8 cellular contexts compared by ENCODE assay signal in genomic region chr19:3036119-3036794, GRCh38. TPM values are rescaled to one million over a fixed set of nuclear protein-coding genes. Genes with fewer than 3 reads are reported as not detected.
A peak's percentile ranks its signal among the peaks of the same experiment; 100 is the strongest.
DNase-seq lines count a peak whose midpoint lies in the region; TF ChIP-seq lines count a peak whose summit lies in the region.

No MANE protein-coding gene starts in this region.

- H4K91ac ChIP-seq in H9 (ENCODE audit: insufficient read length, low read depth, low read length), result no peak overlapping the region

- H3K79me1 ChIP-seq in H9 (ENCODE audit: insufficient read depth, low read depth, low read length, poor library complexity, severe bottlenecking), result no peaks in the 10 kb centered on the region

- H3K23me2 ChIP-seq in H9 (ENCODE audit: insufficient read length, low read depth, low read length, poor library complexity, severe bottlenecking), result peaks cover 11% of the 10 kb centered on the region

- H3K9me3 Mint-ChIP-seq in H9 (peaks cover 0 to 7% of the 10 kb centered on the region in 2 experiments; a peak in 2 of 5 replicates), glutamatergic neuron (ENCODE audit: unreplicated experiment) (peaks cover 15% of the 10 kb centered on the region)
- no peaks in the 10 kb centered on the region for H3K9me3 Mint-ChIP-seq in activated naive CD8-positive, alpha-beta T cell treated with anti-CD3 and anti-CD28 coated beads for 36 hours

- no peak overlapping the region for H3K18ac ChIP-seq in H9 (ENCODE audit: insufficient read length, low read depth, low read length)

- H3K9me3 ChIP-seq in H9 (ENCODE audit: control insufficient read depth, low read depth, low read length) (no peaks in the 10 kb centered on the region), osteoblast (ENCODE audit: low read depth, low read length) (no peaks in the 10 kb centered on the region), testis (no peaks in the 10 kb centered on the region)

- H3K4me3 Mint-ChIP-seq in H9, result peak overlapping the region; percentile 73 to 89
- H3K4me3 Mint-ChIP-seq in activated naive CD8-positive, alpha-beta T cell treated with anti-CD3 and anti-CD28 coated beads for 36 hours, result peak overlapping the region; percentile 86
- H3K4me3 Mint-ChIP-seq in glutamatergic neuron (ENCODE audit: unreplicated experiment), result peak overlapping the region; percentile 85

- H3K56ac ChIP-seq in H9 (ENCODE audit: insufficient read length, low read depth, low read length), result no peak overlapping the region

- intact Hi-C loops in testis (cut with DNase I; ENCODE audit: low total_unique reads), result loop anchor here (10.0 kb wide), 1 partner anchor 61 kb away; the partner anchor contains the start of gene TLE6

- H3K9ac ChIP-seq in H9 (ENCODE audit: extremely low read depth, insufficient read length, low read length), result no peak overlapping the region

- H3K27me3 Mint-ChIP-seq in H9 (ENCODE audit: low read depth) (peaks cover 85% of the 10 kb centered on the region), glutamatergic neuron (ENCODE audit: unreplicated experiment) (peaks cover 52% of the 10 kb centered on the region)
- peaks cover 3% of the 10 kb centered on the region for H3K27me3 Mint-ChIP-seq in activated naive CD8-positive, alpha-beta T cell treated with anti-CD3 and anti-CD28 coated beads for 36 hours

- no peak overlapping the region for H3K4ac ChIP-seq in H9 (ENCODE audit: low read depth, low read length)

- peak overlapping the region; percentile 76 for H3K4me3 ChIP-seq in osteoblast (ENCODE audit: insufficient read depth, low read length)
- peak overlapping the region; percentile 52 to 66 for H3K4me3 ChIP-seq in testis

- no peak overlapping the region for H2BK12ac ChIP-seq in H9 (ENCODE audit: insufficient read length, low read depth, low read length)

- H3T11ph ChIP-seq in H9 (ENCODE audit: low read length), result no peak overlapping the region

- H3K27ac ChIP-seq in H9 (ENCODE audit: insufficient read length, low read depth, low read length) (no peak overlapping the region), osteoblast (ENCODE audit: low read depth, low read length) (peak overlapping the region; percentile 70), testis (peak overlapping the region; percentile 73 to 96)

- H4K20me1 ChIP-seq in H9 (ENCODE audit: control insufficient read depth, insufficient read depth, insufficient read length) (no peaks in the 10 kb centered on the region), osteoblast (ENCODE audit: insufficient read depth, low read length) (no peaks in the 10 kb centered on the region)

- H3K4me1 ChIP-seq in H9 (ENCODE audit: insufficient read depth, low read length), result peaks cover 2% of the 10 kb centered on the region; the same call in 1 of the 2 replicates
- peaks cover 18% of the 10 kb centered on the region for H3K4me1 ChIP-seq in osteoblast (ENCODE audit: insufficient read depth, low read length)
- peaks cover 18% of the 10 kb centered on the region for H3K4me1 ChIP-seq in testis

- H3K79me2 ChIP-seq in H9 (ENCODE audit: insufficient read depth, low read length) (no peaks in the 10 kb centered on the region), osteoblast (ENCODE audit: insufficient read depth, low read length) (no peaks in the 10 kb centered on the region)

- H3K14ac ChIP-seq in H9 (ENCODE audit: insufficient read depth, low read length), result no peak overlapping the region; the same call in 1 of the 2 replicates

- H3K4me1 Mint-ChIP-seq in H9 (peaks cover 20 to 41% of the 10 kb centered on the region in 2 experiments), glutamatergic neuron (ENCODE audit: low read depth, unreplicated experiment) (peaks cover 13% of the 10 kb centered on the region)
- H3K4me1 Mint-ChIP-seq in activated naive CD8-positive, alpha-beta T cell treated with anti-CD3 and anti-CD28 coated beads for 36 hours, result peaks cover 28% of the 10 kb centered on the region

- no peak overlapping the region for H2BK20ac ChIP-seq in H9 (ENCODE audit: low read depth, low read length, poor library complexity, severe bottlenecking)

- no CpG with 5 or more reads among the region's 42 CpGs for WGBS in H9 (ENCODE audit: extremely low coverage, insufficient read length, low lambda C conversion rate)
- WGBS in testis, 2 donors, result 0 to 3% methylated on average over 5 to 41 of the region's 42 CpGs

- H3K23ac ChIP-seq in H9 (ENCODE audit: insufficient read length, low read depth, low read length), result no peak overlapping the region

- H4K5ac ChIP-seq in H9 (ENCODE audit: insufficient read length, low read depth, low read length), result no peak overlapping the region

- H2AK5ac ChIP-seq in H9 (ENCODE audit: insufficient read length, low read length), result no peak overlapping the region

- H2BK15ac ChIP-seq in H9 (ENCODE audit: low read depth, low read length), result no peak overlapping the region

- no peak for TF ChIP-seq POLR2A in testis (IDR thresholded peaks at IDR 0.05)

- DNase-seq in DMS114 treated with DMSO at 0.1 percent for 48 hours (lab: John Stamatoyannopoulos, UW; ENCODE audit: unreplicated experiment) (peak; percentile 76), H9 (peak; percentile 95), NCI-H1092 (lab: John Stamatoyannopoulos, UW) (peak; percentile 95), SKM-1 (lab: John Stamatoyannopoulos, UW; ENCODE audit: unreplicated experiment) (peak; percentile 93), glutamatergic neuron (peak; percentile 96), osteoblast (ENCODE audit: insufficient read length, low spot score, missing footprints) (peak; percentile 98), testis (peak; percentile 96)
- DNase-seq in activated naive CD8-positive, alpha-beta T cell treated with anti-CD3 and anti-CD28 coated beads for 36 hours, result peak; percentile 83

- H3K4me2 ChIP-seq in H9 (ENCODE audit: insufficient read depth, insufficient read length, low read length) (peak overlapping the region; percentile 86), osteoblast (ENCODE audit: insufficient read depth, low read length) (peak overlapping the region; percentile 97)

- H3K27ac Mint-ChIP-seq in H9, result peak overlapping the region; percentile 94; a peak in 6 of 7 replicates
- peak overlapping the region; percentile 94 for H3K27ac Mint-ChIP-seq in activated naive CD8-positive, alpha-beta T cell treated with anti-CD3 and anti-CD28 coated beads for 36 hours
- H3K27ac Mint-ChIP-seq in glutamatergic neuron (ENCODE audit: unreplicated experiment), result no peak overlapping the region

- H3K36me3 Mint-ChIP-seq in H9 (ENCODE audit: insufficient read depth in 1 of 3, low read depth in 3 of 3) (no peaks in the 10 kb centered on the region), glutamatergic neuron (ENCODE audit: unreplicated experiment) (no peaks in the 10 kb centered on the region)
- H3K36me3 Mint-ChIP-seq in activated naive CD8-positive, alpha-beta T cell treated with anti-CD3 and anti-CD28 coated beads for 36 hours, result no peaks in the 10 kb centered on the region

- no peak overlapping the region for H2BK120ac ChIP-seq in H9 (ENCODE audit: low read depth, low read length, poor library complexity, severe bottlenecking)

- H3K36me3 ChIP-seq in osteoblast (ENCODE audit: insufficient read depth, low read length) (no peaks in the 10 kb centered on the region), testis (ENCODE audit: low read depth, missing control alignments) (no peaks in the 10 kb centered on the region)

- H2BK5ac ChIP-seq in H9 (ENCODE audit: insufficient read length, low read length), result no peak overlapping the region

- H2AFZ ChIP-seq in H9 (ENCODE audit: low read length) (no peak overlapping the region), osteoblast (ENCODE audit: low read length) (peak overlapping the region; percentile 96)

- H3K27me3 ChIP-seq in H9 (ENCODE audit: insufficient read depth, low read length), result no peaks in the 10 kb centered on the region
- H3K27me3 ChIP-seq in osteoblast (ENCODE audit: insufficient read depth, low read length), result peaks cover 16% of the 10 kb centered on the region
- no peaks in the 10 kb centered on the region for H3K27me3 ChIP-seq in testis

- no peak overlapping the region for H4K8ac ChIP-seq in H9 (replicated peaks; ENCODE audit: insufficient read length, low read depth, low read length)

- TF ChIP-seq CTCF in H9 (conservative IDR thresholded peaks at IDR 0.05) (no peak), glutamatergic neuron (IDR thresholded peaks at IDR 0.05; ENCODE audit: partially characterized antibody, unreplicated experiment) (no peak), osteoblast (IDR thresholded peaks at IDR 0.05; ENCODE audit: extremely low read depth, low read depth, low read length) (no peak), testis (IDR thresholded peaks at IDR 0.05) (no peak)

RNA-seq across cellular contexts. Expression of gene TLE2, which starts 7.2 kb away (rescaled TPM):
- 3.1 and 4.2 TPM in 2 replicates for total RNA-seq in H9 (2021)
- 1 to 10 TPM; 1.4 to 2.3 TPM for total RNA-seq in activated naive CD8-positive, alpha-beta T cell treated with anti-CD3 and anti-CD28 coated beads for 36 hours
- not detected for total RNA-seq in glutamatergic neuron (ENCODE audit: unreplicated experiment)
- total RNA-seq in osteoblast, result 2.4 and 5.1 TPM in 2 replicates
- total RNA-seq in testis, result 10 to 100 TPM; 70.5 to 76.6 TPM
- 30.2 TPM for polyA plus RNA-seq in testis (ENCODE audit: insufficient read depth, low read depth, low replicate concordance)

RNA-seq across cellular contexts. Expression of gene TLE5, which starts 26.0 kb away (rescaled TPM):
- total RNA-seq in H9 (2021), result 218 and 221 TPM in 2 replicates
- 100 to 1,000 TPM; 221 to 222 TPM for total RNA-seq in activated naive CD8-positive, alpha-beta T cell treated with anti-CD3 and anti-CD28 coated beads for 36 hours
- total RNA-seq in glutamatergic neuron (ENCODE audit: unreplicated experiment), result 258 TPM
- 209 and 211 TPM in 2 replicates for total RNA-seq in osteoblast
- 100 to 1,000 TPM; 354 to 539 TPM for total RNA-seq in testis
- 314 TPM for polyA plus RNA-seq in testis (ENCODE audit: insufficient read depth, low read depth, low replicate concordance)

RNA-seq across cellular contexts. Expression of gene GNA11, which starts 57.9 kb away (rescaled TPM):
- total RNA-seq in H9 (2021) (23.1 and 24.0 TPM in 2 replicates), glutamatergic neuron (ENCODE audit: unreplicated experiment) (32.4 TPM), osteoblast (73.7 and 74.2 TPM in 2 replicates), testis (100 to 1,000 TPM; 113 to 122 TPM)
- total RNA-seq in activated naive CD8-positive, alpha-beta T cell treated with anti-CD3 and anti-CD28 coated beads for 36 hours, result 1 to 10 TPM; 4.5 to 4.6 TPM
- polyA plus RNA-seq in testis (ENCODE audit: insufficient read depth, low read depth, low replicate concordance), result 125 TPM

RNA-seq across cellular contexts. Expression of gene TLE6, which starts 58.9 kb away (rescaled TPM):
- 1.1 and 1.7 TPM in 2 replicates for total RNA-seq in H9 (2021)
- 1 to 10 TPM; 2.4 to 3.2 TPM for total RNA-seq in activated naive CD8-positive, alpha-beta T cell treated with anti-CD3 and anti-CD28 coated beads for 36 hours
- total RNA-seq in glutamatergic neuron (ENCODE audit: unreplicated experiment), result not detected
- total RNA-seq in osteoblast, result under 0.01 and 0.72 TPM in 2 replicates
- total RNA-seq in testis, result 10 to 100 TPM in 1 of 2 donors, 1 to 10 TPM in 1; 9.1 to 12.5 TPM
- 8.1 TPM for polyA plus RNA-seq in testis (ENCODE audit: insufficient read depth, low read depth, low replicate concordance)

Comparison
In these comparisons a context has a peak if more than half of its experiments do, and no peak if none do; other contexts are left out.
1. RNA of gene TLE2, which starts 7.2 kb away (total RNA-seq): 70.5 to 76.6 TPM in testis; 2.4 to 5.1 TPM in osteoblast, 3.1 to 4.2 TPM in H9, 1.4 to 2.3 TPM in activated naive CD8-positive, alpha-beta T cell treated with anti-CD3 and anti-CD28 coated beads for 36 hours and not detected in glutamatergic neuron (single experiment); every median in the first group is over 10 times any median in the second.
2. Peak in every context shown above with its lines, with median percentiles within 50 percentile points of each other: DNase-seq and H3K4me3 Mint-ChIP-seq.